ENCODE assay signal across 20 cellular contexts in genomic region chr1:10787274-10787673, GRCh38.
"Had no signal": no experiment of that assay in that cellular context is flagged by ENCODE, and none has a peak within 500 bp of the region (broad histone marks: within the 10 kb centered on the region; RNA-seq: fewer than 3 reads in every experiment).

No MANE protein-coding gene starts in this region.

- H3K9me3 Mint-ChIP-seq: activated B cell treated with CpG ODN at 0.5 μM for 24 hours; activated CD4-positive, alpha-beta T cell treated with anti-CD3 and anti-CD28 coated beads, Interleukin-2, amount 10 ng/mL, durations not matched to agents 24 days and 14 days; activated naive CD4-positive, alpha-beta T cell treated with anti-CD3 and anti-CD28 coated beads, Interleukin-2, amount 50 U/mL, for 72 hours; activated T-cell treated with anti-CD3 and anti-CD28 coated beads, Interleukin-2, amount 50 U/mL, for 4 hours; nephron progenitor cell; stimulated activated naive CD8-positive, alpha-beta T cell treated with anti-CD3 and anti-CD28 coated beads, Interleukin-15, amount 100 ng/mL, for 72 hours had no signal

- H3K27me3 ChIP-seq: adrenal gland, right lobe of liver, testis, upper lobe of left lung had no signal

- H3K9me3 ChIP-seq: adrenal gland, lower lobe of right lung, prostate gland, right lobe of liver, testis, upper lobe of left lung had no signal

- H3K4me1 Mint-ChIP-seq: activated B cell treated with CpG ODN at 0.5 μM for 24 hours; activated CD4-positive, alpha-beta T cell treated with anti-CD3 and anti-CD28 coated beads, Interleukin-2, amount 10 ng/mL, durations not matched to agents 24 days and 14 days; stimulated activated naive CD8-positive, alpha-beta T cell treated with anti-CD3 and anti-CD28 coated beads, Interleukin-15, amount 100 ng/mL, for 72 hours had no signal

- DNase-seq: activated B cell treated with CpG ODN at 0.5 μM for 24 hours; activated CD4-positive, alpha-beta T cell treated with anti-CD3 and anti-CD28 coated beads, Interleukin-2, amount 10 ng/mL, durations not matched to agents 24 days and 14 days; activated CD8-positive, alpha-beta memory T cell treated with anti-CD3 and anti-CD28 coated beads, Interleukin-2, amount 50 U/mL, for 4 hours; activated CD8-positive, alpha-beta T cell treated with anti-CD3 and anti-CD28 coated beads, Interleukin-2, amount 10 ng/mL, durations not matched to agents 7 days and 5 days; activated gamma-delta T cell treated with Interleukin-2 at 50 U/mL for 16 hours; activated T-cell treated with anti-CD3 and anti-CD28 coated beads, Interleukin-2, amount 50 U/mL, for 4 hours; adrenal gland; foreskin fibroblast; left cardiac atrium; lower lobe of right lung; nephron progenitor cell; stimulated activated CD4-positive, alpha-beta T cell treated with anti-CD3 and anti-CD28 coated beads, Interleukin-4, amount 100 ng/mL, for 1 hour; stimulated activated naive CD8-positive, alpha-beta T cell treated with anti-CD3 and anti-CD28 coated beads, Interleukin-15, amount 100 ng/mL, for 72 hours; testis; upper lobe of left lung had no signal

- H3K4me3 Mint-ChIP-seq: activated B cell treated with CpG ODN at 0.5 μM for 24 hours; activated CD4-positive, alpha-beta T cell treated with anti-CD3 and anti-CD28 coated beads, Interleukin-2, amount 10 ng/mL, durations not matched to agents 24 days and 14 days; activated CD8-positive, alpha-beta T cell treated with anti-CD3 and anti-CD28 coated beads, Interleukin-2, amount 10 ng/mL, durations not matched to agents 7 days and 5 days; activated T-cell treated with anti-CD3 and anti-CD28 coated beads, Interleukin-2, amount 50 U/mL, for 4 hours; nephron progenitor cell; stimulated activated naive CD8-positive, alpha-beta T cell treated with anti-CD3 and anti-CD28 coated beads, Interleukin-15, amount 100 ng/mL, for 72 hours had no signal

- H3K36me3 Mint-ChIP-seq: activated naive CD4-positive, alpha-beta T cell treated with anti-CD3 and anti-CD28 coated beads, Interleukin-2, amount 50 U/mL, for 72 hours had no signal

- H3K4me1 ChIP-seq: right lobe of liver, testis had no signal

- H3K27ac Mint-ChIP-seq: activated B cell treated with CpG ODN at 0.5 μM for 24 hours; activated CD4-positive, alpha-beta T cell treated with anti-CD3 and anti-CD28 coated beads, Interleukin-2, amount 10 ng/mL, durations not matched to agents 24 days and 14 days; activated CD8-positive, alpha-beta T cell treated with anti-CD3 and anti-CD28 coated beads, Interleukin-2, amount 10 ng/mL, durations not matched to agents 7 days and 5 days; activated naive CD4-positive, alpha-beta T cell treated with anti-CD3 and anti-CD28 coated beads, Interleukin-2, amount 50 U/mL, for 72 hours; nephron progenitor cell; stimulated activated naive CD8-positive, alpha-beta T cell treated with anti-CD3 and anti-CD28 coated beads, Interleukin-15, amount 100 ng/mL, for 72 hours had no signal

- H3K27ac ChIP-seq: epithelial cell of prostate, lower lobe of right lung, right lobe of liver, testis, upper lobe of left lung had no signal

- ATAC-seq: activated CD8-positive, alpha-beta T cell treated with anti-CD3 and anti-CD28 coated beads, Interleukin-2, amount 10 ng/mL, durations not matched to agents 7 days and 5 days; activated naive CD4-positive, alpha-beta T cell treated with anti-CD3 and anti-CD28 coated beads, Interleukin-2, amount 50 U/mL, for 72 hours; activated T-cell treated with anti-CD3 and anti-CD28 coated beads, Interleukin-2, amount 50 U/mL, for 4 hours; lower lobe of right lung; right lobe of liver; stimulated activated naive CD8-positive, alpha-beta T cell treated with anti-CD3 and anti-CD28 coated beads, Interleukin-15, amount 100 ng/mL, for 72 hours had no signal

- H3K36me3 ChIP-seq: adrenal gland, lower lobe of right lung, prostate gland, right lobe of liver, upper lobe of left lung had no signal

- H3K4me3 ChIP-seq: adrenal gland, lower lobe of right lung, prostate gland, right lobe of liver, smooth muscle cell, testis, upper lobe of left lung had no signal
